ENCODE assay signal across 1 cellular context in the genomic region with DNA sequence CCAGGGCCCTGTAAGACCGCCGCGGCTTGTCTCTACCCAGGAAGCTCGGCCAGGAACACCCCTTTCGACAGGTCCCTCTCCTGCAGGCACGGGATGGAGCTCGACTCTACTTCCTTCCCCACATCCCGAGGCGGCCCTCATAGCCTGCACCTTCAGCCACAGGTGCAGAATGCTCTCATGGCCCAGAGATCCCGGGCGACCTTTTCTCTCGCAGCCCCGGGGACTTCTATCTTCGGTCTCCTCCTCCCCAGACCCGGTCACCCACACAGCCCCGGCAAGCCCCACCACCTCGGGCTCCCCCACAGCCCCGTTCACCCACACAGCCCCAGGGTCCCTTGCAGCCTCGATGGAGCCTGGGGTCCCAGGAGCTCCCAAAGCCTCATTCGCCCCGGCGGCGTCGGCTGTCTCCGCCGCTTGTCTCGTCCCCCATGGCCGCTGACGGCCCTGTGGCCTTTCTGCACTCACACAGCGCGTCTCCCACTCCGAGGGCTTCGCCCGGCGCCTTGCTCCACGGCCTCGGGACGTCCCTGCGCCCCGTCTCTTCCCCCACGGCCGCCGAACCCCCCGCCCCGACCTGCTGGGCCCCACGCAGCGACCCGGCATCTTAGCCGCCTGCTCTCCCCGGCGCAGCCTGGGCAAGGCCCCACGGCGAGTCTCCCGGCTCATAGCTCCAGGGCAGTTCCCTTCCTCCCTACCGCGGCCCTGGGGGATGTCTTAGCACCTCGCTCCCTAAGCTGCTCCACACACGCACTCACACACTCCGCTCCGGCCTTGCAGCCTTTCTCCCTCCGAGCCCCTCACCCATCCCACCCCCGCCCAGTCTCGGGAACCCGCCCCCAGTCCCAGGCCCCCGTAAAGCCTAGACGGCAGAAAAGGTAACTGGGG.
TF ChIP-seq lines count a peak whose summit lies in the region.

No MANE protein-coding gene starts in this region.

TF ChIP-seq in A549, 52 proteins besides CTCF, POLR2A, EP300 and RAD21:
- TF ChIP-seq TFCP2L1 (CRISPR knock-in tag; IDR thresholded peaks at IDR 0.05) (0 out of 2 replicates have a peak, but pooled peaks have one; percentile 33), ZC3H11A (IDR thresholded peaks at IDR 0.05) (no peak), ESRRA (IDR thresholded peaks at IDR 0.05; ENCODE audit: borderline replicate concordance, low read length) (no peak), EHF (CRISPR knock-in tag; IDR thresholded peaks at IDR 0.05) (no peak), FOSL2 (IDR thresholded peaks at IDR 0.05) (no peak), FOSL2 (CRISPR knock-in tag; IDR thresholded peaks at IDR 0.05) (no peak), CHD2 (IDR thresholded peaks at IDR 0.05; ENCODE audit: low read length, partially characterized antibody) (no peak), ZNF302 (CRISPR knock-in tag; IDR thresholded peaks at IDR 0.05) (no peak)
- TF ChIP-seq, protein P1, sequence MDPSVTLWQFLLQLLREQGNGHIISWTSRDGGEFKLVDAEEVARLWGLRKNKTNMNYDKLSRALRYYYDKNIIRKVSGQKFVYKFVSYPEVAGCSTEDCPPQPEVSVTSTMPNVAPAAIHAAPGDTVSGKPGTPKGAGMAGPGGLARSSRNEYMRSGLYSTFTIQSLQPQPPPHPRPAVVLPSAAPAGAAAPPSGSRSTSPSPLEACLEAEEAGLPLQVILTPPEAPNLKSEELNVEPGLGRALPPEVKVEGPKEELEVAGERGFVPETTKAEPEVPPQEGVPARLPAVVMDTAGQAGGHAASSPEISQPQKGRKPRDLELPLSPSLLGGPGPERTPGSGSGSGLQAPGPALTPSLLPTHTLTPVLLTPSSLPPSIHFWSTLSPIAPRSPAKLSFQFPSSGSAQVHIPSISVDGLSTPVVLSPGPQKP (IDR thresholded peaks at IDR 0.05; ENCODE audit: low read depth, low read length): no peak
